In the genomic region with DNA sequence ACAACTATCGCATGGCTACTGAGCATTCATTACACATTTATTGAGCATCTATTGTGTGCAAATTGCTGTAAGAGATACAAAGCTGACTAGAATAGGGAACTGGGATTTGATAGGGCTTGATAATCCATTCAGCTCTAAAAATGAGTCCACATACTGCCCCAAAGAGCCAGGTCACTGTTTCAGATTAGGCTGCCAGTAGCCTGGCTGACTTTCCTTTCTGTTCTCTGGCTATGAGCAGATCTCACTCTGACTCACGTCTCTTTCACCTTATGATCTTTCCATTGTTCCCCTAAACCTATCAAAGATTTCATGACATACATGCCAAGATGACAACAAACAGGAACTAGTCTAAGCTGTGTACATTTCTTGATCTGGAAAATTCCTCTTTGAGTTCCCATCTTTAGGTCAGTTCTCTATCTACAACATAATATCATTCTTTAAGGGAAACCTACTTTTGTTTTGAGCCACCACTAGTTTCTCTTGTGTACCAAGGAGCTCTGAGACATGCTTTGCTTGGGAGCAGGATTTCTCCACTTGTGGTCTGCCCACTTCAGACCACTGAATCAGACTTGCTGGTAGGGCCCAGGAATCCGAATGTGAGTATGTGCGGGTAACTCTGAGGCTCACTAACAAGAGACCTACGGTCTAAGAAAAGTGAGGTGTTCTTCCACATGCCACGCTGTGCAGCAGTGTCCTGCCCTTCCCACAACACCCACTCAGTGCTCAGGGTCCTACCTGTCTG, we compare ENCODE assay signal across 11 cellular contexts. TPM values are rescaled to one million over a fixed set of nuclear protein-coding genes. Genes with fewer than 3 reads are reported as not detected.
A peak's percentile ranks its signal among the peaks of the same experiment; 100 is the strongest.
DNase-seq lines count a peak whose midpoint lies in the region; ATAC-seq and TF ChIP-seq lines count a peak whose summit lies in the region.
"Had no signal": no experiment of that assay in that cellular context is flagged by ENCODE, and none has a peak within 500 bp of the region (broad histone marks: within the 10 kb centered on the region; RNA-seq: fewer than 3 reads in every experiment).

No MANE protein-coding gene starts in this region.

- no peak overlapping the region for H2BK15ac ChIP-seq in mesendoderm (replicated peaks; ENCODE audit: low read depth)

- H2BK5ac ChIP-seq in mesendoderm (ENCODE audit: low read length), result no peak overlapping the region

- H3K9me3 ChIP-seq in vagina, result no peaks in the 10 kb centered on the region

- H3K36me3 ChIP-seq in vagina, result peaks cover 0 to 40% of the 10 kb centered on the region in 2 donors
- no peaks in the 10 kb centered on the region for H3K36me3 ChIP-seq in mesendoderm (ENCODE audit: control insufficient read depth, insufficient read depth, low read length)

- H3K4me1 ChIP-seq in vagina (peaks cover 10% of the 10 kb centered on the region), mesendoderm (ENCODE audit: control insufficient read depth, low read depth, low read length) (peaks cover 6% of the 10 kb centered on the region)

- TF ChIP-seq CTCF in cardiac fibroblast (IDR thresholded peaks at IDR 0.05; ENCODE audit: low read depth, low read length) (no peak), vagina (IDR thresholded peaks at IDR 0.05) (no peak)

- H2BK120ac ChIP-seq in mesendoderm (ENCODE audit: low read depth, low read length), result no peak overlapping the region

- no peak overlapping the region for H3K18ac ChIP-seq in mesendoderm (ENCODE audit: low read length)

- H3K4me2 ChIP-seq in mesendoderm (ENCODE audit: low read length), result no peak overlapping the region

- no peaks in the 10 kb centered on the region for H3K79me1 ChIP-seq in mesendoderm (ENCODE audit: low read length)

- no CpG with 5 or more reads among the region's 6 CpGs for WGBS in mesendoderm (ENCODE audit: extremely low coverage, insufficient coverage, low lambda C conversion rate)

- intact Hi-C loops in vagina (cut with DNase I), result no loop called here

- peak; percentile 42 for DNase-seq in stimulated activated CD4-positive, alpha-beta T cell treated with anti-CD3 and anti-CD28 coated beads, Interleukin-1b, Interleukin-23, amount 100 ng/mL, for 48 hours
- DNase-seq in stimulated activated CD4-positive, alpha-beta T cell treated with anti-CD3 and anti-CD28 coated beads, Interleukin-2, amount 100 ng/mL, for 48 hours, result no peak
- DNase-seq in cardiac fibroblast (ENCODE audit: low read depth in 2 of 2), result peak; percentile 53 to 66
- DNase-seq in vagina (ENCODE audit: extremely low spot score in 2 of 2), result no peak
- DNase-seq in erythroblast (lab: John Stamatoyannopoulos, UW), result no peak
- DNase-seq in mesendoderm, result no peak
- DNase-seq: NCI-H1092 treated with DMSO at 0.1 percent for 48 hours had no signal

- no peaks in the 10 kb centered on the region for H3K27me3 ChIP-seq in vagina
- no peaks in the 10 kb centered on the region for H3K27me3 ChIP-seq in mesendoderm (ENCODE audit: insufficient read depth, low read length, poor library complexity)

- no peak overlapping the region for H4K5ac ChIP-seq in mesendoderm (ENCODE audit: low read length)

- no peak overlapping the region for H3K23ac ChIP-seq in mesendoderm (ENCODE audit: low read length)

- ATAC-seq in HG03520 (IDR thresholded peaks at IDR 0.05; ENCODE audit: unreplicated experiment) (peak; percentile 61), GM21576 (IDR thresholded peaks at IDR 0.05; ENCODE audit: unreplicated experiment) (no peak)
- ATAC-seq: left lobe of liver had no signal

- no peak overlapping the region for H3K4ac ChIP-seq in mesendoderm (ENCODE audit: low read depth, low read length)

- no peak overlapping the region for H4K8ac ChIP-seq in mesendoderm (ENCODE audit: low read depth, low read length)

- no peak overlapping the region for H3K56ac ChIP-seq in mesendoderm (ENCODE audit: low read length)

- H3K27ac ChIP-seq in vagina, result no peak overlapping the region
- H3K27ac ChIP-seq in mesendoderm (ENCODE audit: low read depth, low read length), result no peak overlapping the region
- H3K27ac ChIP-seq: C4-2B had no signal

- H3K9ac ChIP-seq in mesendoderm (ENCODE audit: low read length), result no peak overlapping the region

- no peaks in the 10 kb centered on the region for H3K79me2 ChIP-seq in mesendoderm (ENCODE audit: control insufficient read depth, insufficient read depth, low read length)

- no peak overlapping the region for H2AK5ac ChIP-seq in mesendoderm (ENCODE audit: low read length)

- H3K4me3 ChIP-seq in cardiac fibroblast (replicated peaks in 1 of 2; ENCODE audit: low read depth in 2 of 2, low read length in 2 of 2) (no peak overlapping the region), vagina (no peak overlapping the region), mesendoderm (ENCODE audit: low read length) (no peak overlapping the region)

- TF ChIP-seq POLR2A in vagina (IDR thresholded peaks at IDR 0.05) (no peak), erythroblast (IDR thresholded peaks at IDR 0.05; ENCODE audit: low read length) (no peak)

RNA-seq across cellular contexts. Expression of gene ICAM2, which starts 40.9 kb away (rescaled TPM):
- 55.7 TPM for total RNA-seq in vagina
- polyA plus RNA-seq in mesendoderm (2013, experiment 1 of 2), result 0.70 TPM
- polyA plus RNA-seq in mesendoderm (2013, experiment 2 of 2), result 0.57 TPM

Comparison
In these comparisons a context has a peak if more than half of its experiments do, and no peak if none do; other contexts are left out.
1. DNase-seq: peak in stimulated activated CD4-positive, alpha-beta T cell treated with anti-CD3 and anti-CD28 coated beads, Interleukin-1b, Interleukin-23, amount 100 ng/mL, for 48 hours (single experiment) and cardiac fibroblast (2 of 2); none in stimulated activated CD4-positive, alpha-beta T cell treated with anti-CD3 and anti-CD28 coated beads, Interleukin-2, amount 100 ng/mL, for 48 hours (0 of 2), vagina (0 of 2), erythroblast (0 of 2) and mesendoderm (single experiment).